In genomic region chr20:22058746-22059145, GRCh38 we compare ENCODE assay signal across 8 cellular contexts.
"Had no signal": no experiment of that assay in that cellular context is flagged by ENCODE, and none has a peak within 500 bp of the region (broad histone marks: within the 10 kb centered on the region; RNA-seq: fewer than 3 reads in every experiment).

No MANE protein-coding gene starts in this region.

- H3K4me2 ChIP-seq: GM23338 had no signal

- H2AFZ ChIP-seq: GM23338 had no signal

- H3K4me3 ChIP-seq: GM23338 had no signal

- DNase-seq: H9, HCEC 1CT, KBM-7 had no signal

- FAIRE-seq: H1, H54, HepG2 had no signal

- ATAC-seq: GM23338, HepG2 had no signal

- H3K27ac ChIP-seq: HL-60 had no signal
